ENCODE assay signal across 8 cellular contexts in genomic region chrX:47217121-47217851, GRCh38. TPM values are rescaled to one million over a fixed set of nuclear protein-coding genes. Genes with fewer than 3 reads are reported as not detected.
A peak's percentile ranks its signal among the peaks of the same experiment; 100 is the strongest.
DNase-seq lines count a peak whose midpoint lies in the region; ATAC-seq and TF ChIP-seq lines count a peak whose summit lies in the region.

No MANE protein-coding gene starts in this region.

- no peak for TF ChIP-seq CTCF in GM12875 (IDR thresholded peaks at IDR 0.05; ENCODE audit: borderline replicate concordance, insufficient read depth, low read depth, low read length)
- no peak for TF ChIP-seq CTCF in adrenal gland (IDR thresholded peaks at IDR 0.05)
- TF ChIP-seq CTCF in right atrium auricular region (IDR thresholded peaks at IDR 0.05) = no peak
- TF ChIP-seq CTCF in sigmoid colon (IDR thresholded peaks at IDR 0.05) = no peak

- H3K27me3 ChIP-seq in adrenal gland = no peaks in the 10 kb centered on the region
- no peaks in the 10 kb centered on the region for H3K27me3 ChIP-seq in right atrium auricular region
- H3K27me3 ChIP-seq in sigmoid colon = no peaks in the 10 kb centered on the region

- 1 to 21% (median 11%) methylated on average over 22 of the region's 22 CpGs for WGBS in adrenal gland, 4 donors
- 2 to 8% methylated on average over 22 of the region's 22 CpGs for WGBS in sigmoid colon, 2 donors

- peaks cover 0 to 41% of the 10 kb centered on the region in 2 donors for H3K36me3 ChIP-seq in adrenal gland (replicated peaks in 1 of 2)
- peaks cover 40% of the 10 kb centered on the region for H3K36me3 ChIP-seq in right atrium auricular region
- peaks cover 16 to 42% (median 32%) of the 10 kb centered on the region in 4 donors for H3K36me3 ChIP-seq in sigmoid colon

- peak overlapping the region; percentile 34 for H3K4me3 ChIP-seq in GM12875 (ENCODE audit: low read depth, low read length)
- H3K4me3 ChIP-seq in adrenal gland = peak overlapping the region in 1 of 4 donors; percentile 14
- peak overlapping the region; percentile 89 for H3K4me3 ChIP-seq in right atrium auricular region
- H3K4me3 ChIP-seq in sigmoid colon = peak overlapping the region in 3 of 4 donors; percentile 28 to 97 (median 35)

- peaks cover 9 to 25% of the 10 kb centered on the region in 2 donors for H3K4me1 ChIP-seq in adrenal gland (replicated peaks in 1 of 2)
- peaks cover 0 to 36% of the 10 kb centered on the region in 2 donors for H3K4me1 ChIP-seq in right atrium auricular region
- H3K4me1 ChIP-seq in sigmoid colon = peaks cover 0 to 42% (median 21%) of the 10 kb centered on the region in 4 donors

- DNase-seq in NCI-H69 (lab: John Stamatoyannopoulos, UW) (peak; percentile 75), adrenal gland (peak; percentile 45 to 67 (median 58)), right atrium auricular region (ENCODE audit: low spot score) (no peak), sigmoid colon (peak; percentile 80), NK-92 (lab: John Stamatoyannopoulos, UW; ENCODE audit: unreplicated experiment) (no peak)

- TF ChIP-seq EP300 in sigmoid colon (IDR thresholded peaks at IDR 0.05) = no peak

- H3K27ac ChIP-seq in adrenal gland (peak overlapping the region; percentile 78 to 98 (median 89)), right atrium auricular region (peak overlapping the region; percentile 77 to 82), sigmoid colon (peak overlapping the region; percentile 96 to 99 (median 98))

- H3K9me3 ChIP-seq in adrenal gland (replicated peaks in 1 of 3) = no peaks in the 10 kb centered on the region
- no peaks in the 10 kb centered on the region for H3K9me3 ChIP-seq in right atrium auricular region
- no peaks in the 10 kb centered on the region for H3K9me3 ChIP-seq in sigmoid colon

- peak in 1 of 2 donors; percentile 31 for TF ChIP-seq POLR2A in adrenal gland (IDR thresholded peaks at IDR 0.05)
- no peak for TF ChIP-seq POLR2A in sigmoid colon (IDR thresholded peaks at IDR 0.05)
- no peak for TF ChIP-seq POLR2A in GM18505 (IDR thresholded peaks at IDR 0.05; ENCODE audit: borderline replicate concordance, extremely low read depth, insufficient read depth, insufficient read length)

- ATAC-seq in HG02970 (IDR thresholded peaks at IDR 0.05; ENCODE audit: low FRiP score, unreplicated experiment) (no peak), GM18505 (IDR thresholded peaks at IDR 0.05; ENCODE audit: unreplicated experiment) (no peak)

- intact Hi-C loops in adrenal gland (cut with DNase I) (no loop called here), sigmoid colon (cut with DNase I) (no loop called here)

RNA-seq across cellular contexts. Expression of gene CDK16, which starts 1.2 kb away (rescaled TPM):
- total RNA-seq in adrenal gland (100 to 1,000 TPM; 101 to 187 (median 115) TPM), right atrium auricular region (100 to 1,000 TPM; 128 to 140 TPM), sigmoid colon (10 to 100 TPM; 43.8 to 55.9 (median 45.6) TPM)
- polyA plus RNA-seq in adrenal gland (100 to 1,000 TPM in 2 of 3 donors, 10 to 100 TPM in 1; 74.7 to 137 (median 123) TPM), sigmoid colon (10 to 100 TPM; 35.4 to 64.6 (median 46.5) TPM)

RNA-seq across cellular contexts. Expression of gene USP11, which starts 15.5 kb away (rescaled TPM):
- 10 to 100 TPM; 27.4 to 63.0 (median 56.5) TPM for total RNA-seq in adrenal gland
- polyA plus RNA-seq in adrenal gland = 10 to 100 TPM; 35.5 to 57.8 (median 50.1) TPM
- total RNA-seq in right atrium auricular region = 10 to 100 TPM; 35.2 to 63.6 TPM
- total RNA-seq in sigmoid colon = 10 to 100 TPM; 18.9 to 37.7 (median 35.3) TPM
- 10 to 100 TPM in 1 of 3 donors, 1 to 10 TPM in 2; 4.9 to 21.8 (median 6.6) TPM for polyA plus RNA-seq in sigmoid colon

RNA-seq across cellular contexts. Expression of gene UBA1, which starts 23.7 kb away (rescaled TPM):
- total RNA-seq in adrenal gland = 100 to 1,000 TPM; 167 to 356 (median 260) TPM
- polyA plus RNA-seq in adrenal gland = 100 to 1,000 TPM; 160 to 214 (median 202) TPM
- total RNA-seq in right atrium auricular region = 100 to 1,000 TPM; 102 to 136 TPM
- total RNA-seq in sigmoid colon = 100 to 1,000 TPM in 1 of 4 donors, 10 to 100 TPM in 3; 74.9 to 112 (median 80.7) TPM
- 100 to 1,000 TPM in 1 of 3 donors, 10 to 100 TPM in 2; 72.7 to 126 (median 84.2) TPM for polyA plus RNA-seq in sigmoid colon

Comparison
In these comparisons a context has a peak if more than half of its experiments do, and no peak if none do; other contexts are left out.
1. DNase-seq: peak in NCI-H69 (single experiment), adrenal gland (7 of 7) and sigmoid colon (single experiment); none in right atrium auricular region (single experiment) and NK-92 (single experiment).
2. Peak in every context shown above with its lines, with median percentiles within 50 percentile points of each other: H3K27ac ChIP-seq.